ENCODE assay signal across 13 cellular contexts in genomic region chr22:41522813-41523212, GRCh38. TPM values are rescaled to one million over a fixed set of nuclear protein-coding genes. Genes with fewer than 3 reads are reported as not detected.
A peak's percentile ranks its signal among the peaks of the same experiment; 100 is the strongest.
DNase-seq lines count a peak whose midpoint lies in the region; ATAC-seq and TF ChIP-seq lines count a peak whose summit lies in the region.
"Had no signal": no experiment of that assay in that cellular context is flagged by ENCODE, and none has a peak within 500 bp of the region (broad histone marks: within the 10 kb centered on the region; RNA-seq: fewer than 3 reads in every experiment).

No MANE protein-coding gene starts in this region.

- intact Hi-C loops in A673 (cut with micrococcal nuclease; ENCODE audit: unreplicated experiment) = no loop called here
- intact Hi-C loops in Panc1 (cut with micrococcal nuclease; ENCODE audit: unreplicated experiment) = no loop called here

- H3K4me1 ChIP-seq in A673 (ENCODE audit: insufficient read depth, low read length, poor library complexity, severe bottlenecking) (no peaks in the 10 kb centered on the region), Panc1 (ENCODE audit: control insufficient read depth, insufficient read depth, low read length) (peaks cover 34% of the 10 kb centered on the region)

- peak overlapping the region; percentile 70 for H3K27ac Mint-ChIP-seq in endothelial cell (ENCODE audit: unreplicated experiment)
- H3K27ac Mint-ChIP-seq in osteocyte (ENCODE audit: unreplicated experiment) = peak overlapping the region; percentile 10

- CTCF ChIA-PET in A673 (lab: Charles Lee) = no interaction called here
- CTCF ChIA-PET in Panc1 (lab: Charles Lee) = no interaction called here

- peaks cover 25% of the 10 kb centered on the region for H3K36me3 Mint-ChIP-seq in endothelial cell (ENCODE audit: low read depth, unreplicated experiment)
- H3K36me3 Mint-ChIP-seq in osteocyte (ENCODE audit: unreplicated experiment) = peaks cover 9% of the 10 kb centered on the region

- ATAC-seq in Panc1 = no peak
- no peak for ATAC-seq in GM18858 (IDR thresholded peaks at IDR 0.05; ENCODE audit: unreplicated experiment)

- H3K27me3 ChIP-seq in A673 (replicated peaks; ENCODE audit: insufficient read depth, low read depth, low read length, poor library complexity) = no peaks in the 10 kb centered on the region
- no peaks in the 10 kb centered on the region for H3K27me3 ChIP-seq in Panc1 (ENCODE audit: control insufficient read depth, insufficient read depth, low read length)

- H3K4me3 ChIP-seq in A673 (ENCODE audit: low read depth, low read length, poor library complexity, severe bottlenecking) (no peak overlapping the region), Panc1 (ENCODE audit: low read depth in 2 of 2, low read length in 2 of 2) (no peak overlapping the region)

- H3K27ac ChIP-seq in A673 (ENCODE audit: low read depth, low read length, poor library complexity, severe bottlenecking) (peak overlapping the region; percentile 55), Panc1 (ENCODE audit: low read length) (peak overlapping the region; percentile 29; the same call in 1 of the 2 replicates)
- H3K27ac ChIP-seq: HL-60 had no signal

- in situ Hi-C loops in Panc1 (cut with HindIII; ENCODE audit: low pct_unique_long_range_greater_than_20kb, low sequenced_read_pairs) = no loop called here

- POLR2A ChIA-PET in A673 (lab: Charles Lee; ENCODE audit: low non-redundant PET) = interaction anchor here (0.5 to 0.6 kb wide), 2 partner anchors 90 to 280 kb away, joined by 3 to 5 read pairs; no protein-coding TSS in a partner anchor
- POLR2A ChIA-PET in Panc1 (lab: Charles Lee) = interaction anchor here (0.6 kb wide), 1 partner anchor 100 kb away, joined by 4 read pairs; no protein-coding TSS in a partner anchor

- BruUV-seq in A673 (replicated peaks; lab: Mats Ljungman, UMichigan) (no TSS peak), Panc1 (replicated peaks; lab: Mats Ljungman, UMichigan) (no TSS peak)

- H3K4me1 Mint-ChIP-seq in endothelial cell (ENCODE audit: unreplicated experiment) (no peaks in the 10 kb centered on the region), osteocyte (ENCODE audit: unreplicated experiment) (peaks cover 7% of the 10 kb centered on the region)

- H3K9me3 ChIP-seq in A673 (ENCODE audit: low read depth, low read length, poor library complexity, severe bottlenecking) = no peaks in the 10 kb centered on the region
- H3K9me3 ChIP-seq in Panc1 (ENCODE audit: control insufficient read depth, insufficient read depth, low read depth, low read length) = no peaks in the 10 kb centered on the region
- H3K9me3 ChIP-seq: SK-N-SH had no signal

- H3K36me3 ChIP-seq in A673 (ENCODE audit: insufficient read depth, low read length, poor library complexity, severe bottlenecking) (peaks cover 59% of the 10 kb centered on the region), Panc1 (ENCODE audit: control insufficient read depth, insufficient read depth, low read length) (no peaks in the 10 kb centered on the region; the same call in 1 of the 2 replicates)

- H3K4me3 Mint-ChIP-seq in endothelial cell (ENCODE audit: unreplicated experiment) (no peak overlapping the region), osteocyte (ENCODE audit: unreplicated experiment) (no peak overlapping the region)

- no peak for TF ChIP-seq CTCF in A673 (conservative IDR thresholded peaks at IDR 0.05; ENCODE audit: low read depth, low read length)
- no peak for TF ChIP-seq CTCF in Panc1 (IDR thresholded peaks at IDR 0.05)
- TF ChIP-seq CTCF in endothelial cell (IDR thresholded peaks at IDR 0.05; ENCODE audit: unreplicated experiment) = no peak
- TF ChIP-seq CTCF in osteocyte (IDR thresholded peaks at IDR 0.05) = no peak

- H3K27me3 Mint-ChIP-seq in endothelial cell (ENCODE audit: unreplicated experiment) (peaks cover 2% of the 10 kb centered on the region), osteocyte (ENCODE audit: unreplicated experiment) (no peaks in the 10 kb centered on the region)

- DNase-seq in A673 (ENCODE audit: low spot score) = no peak
- no peak for DNase-seq in Panc1 (ENCODE audit: low read depth, low spot score)
- DNase-seq in endothelial cell (ENCODE audit: low spot score) = no peak
- no peak for DNase-seq in osteocyte (ENCODE audit: extremely low spot score, unreplicated experiment)
- DNase-seq in NCI-H187 treated with DMSO at 0.1 percent for 48 hours (lab: John Stamatoyannopoulos, UW) = no peak
- DNase-seq in NCI-H1436 treated with DMSO at 0.1 percent for 48 hours (lab: John Stamatoyannopoulos, UW) = no peak
- DNase-seq in globus pallidus (ENCODE audit: low spot score) = no peak
- DNase-seq: C1 segment of cervical spinal cord, NCI-H69, SK-N-SH had no signal

- H3K9me3 Mint-ChIP-seq in endothelial cell (ENCODE audit: unreplicated experiment) (no peaks in the 10 kb centered on the region), osteocyte (ENCODE audit: unreplicated experiment) (no peaks in the 10 kb centered on the region)

RNA-seq across cellular contexts. Expression of gene POLR3H, which starts 21.5 kb away (rescaled TPM):
- total RNA-seq in A673 (2021) (79.5 and 92.1 TPM in 2 replicates), Panc1 (2021; ENCODE audit: unreplicated experiment) (46.6 TPM), endothelial cell (ENCODE audit: unreplicated experiment) (20.8 TPM), osteocyte (38.2 and 39.7 TPM in 2 replicates)
- 52.3 TPM for polyA plus RNA-seq in Panc1 (2012; ENCODE audit: insufficient read length)

RNA-seq across cellular contexts. Expression of gene CSDC2, which starts 38.0 kb away (rescaled TPM):
- total RNA-seq in A673 (2021) (1.8 and 2.6 TPM in 2 replicates), Panc1 (2021; ENCODE audit: unreplicated experiment) (1.5 TPM), endothelial cell (ENCODE audit: unreplicated experiment) (not detected), osteocyte (5.2 and 5.3 TPM in 2 replicates)
- 1.6 TPM for polyA plus RNA-seq in Panc1 (2012; ENCODE audit: insufficient read length)
- total RNA-seq: activated CD8-positive, alpha-beta memory T cell treated with anti-CD3 and anti-CD28 coated beads for 36 hours had no signal

RNA-seq across cellular contexts. Expression of gene ACO2, which starts 53.9 kb away (rescaled TPM):
- total RNA-seq in A673 (2021) (125 and 127 TPM in 2 replicates), Panc1 (2021; ENCODE audit: unreplicated experiment) (71.5 TPM), endothelial cell (ENCODE audit: unreplicated experiment) (83.5 TPM), osteocyte (71.8 and 77.3 TPM in 2 replicates)
- 96.4 TPM for polyA plus RNA-seq in Panc1 (2012; ENCODE audit: insufficient read length)

RNA-seq across cellular contexts. Expression of gene PHF5A, which starts 54.3 kb away (rescaled TPM):
- total RNA-seq in A673 (2021) = 72.6 and 85.5 TPM in 2 replicates
- total RNA-seq in Panc1 (2021; ENCODE audit: unreplicated experiment) = 34.9 TPM
- polyA plus RNA-seq in Panc1 (2012; ENCODE audit: insufficient read length) = 30.7 TPM
- 54.6 TPM for total RNA-seq in endothelial cell (ENCODE audit: unreplicated experiment)
- 29.0 and 30.9 TPM in 2 replicates for total RNA-seq in osteocyte
